11 cellular contexts compared by ENCODE assay signal in the genomic region with DNA sequence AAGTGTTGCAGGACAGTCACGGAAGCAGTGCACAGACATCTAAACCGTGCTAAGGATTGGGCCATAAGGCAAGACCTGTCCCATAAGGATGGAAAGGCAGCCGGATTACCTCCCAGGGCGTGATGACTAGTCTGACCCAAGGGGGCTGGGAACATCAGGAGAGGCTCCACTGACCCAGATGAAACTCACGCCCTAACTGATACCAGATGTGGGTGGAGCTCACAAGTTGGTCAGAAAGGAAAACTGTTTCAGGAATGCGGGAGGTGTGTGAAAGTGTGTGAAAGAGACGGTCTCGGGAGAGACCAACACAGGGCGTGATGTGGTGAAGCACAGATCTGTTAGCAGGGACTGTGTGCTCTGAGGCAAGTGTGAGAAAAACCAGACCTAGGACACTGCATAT.
"Had no signal": no experiment of that assay in that cellular context is flagged by ENCODE, and none has a peak within 500 bp of the region (broad histone marks: within the 10 kb centered on the region; RNA-seq: fewer than 3 reads in every experiment).

No MANE protein-coding gene starts in this region.

- H3K36me3 Mint-ChIP-seq: neural progenitor cell had no signal

- H3K4me1 Mint-ChIP-seq: neural progenitor cell had no signal

- H3K4me3 Mint-ChIP-seq: activated T-helper 17 cell treated with anti-CD3 and anti-CD28 coated beads, Interleukin-2, amount 50 U/mL, for 72 hours; neural progenitor cell had no signal

- ATAC-seq: activated T-helper 17 cell treated with anti-CD3 and anti-CD28 coated beads, Interleukin-2, amount 50 U/mL, for 72 hours; left lung; pancreas had no signal

- DNase-seq: activated naive CD4-positive, alpha-beta T cell treated with anti-CD3 and anti-CD28 coated beads, Interleukin-2, amount 50 U/mL, for 16 hours; activated T-cell treated with anti-CD3 and anti-CD28 coated beads for 4 hours; heart left ventricle; left lung; pancreas; SJCRH30; stimulated activated CD4-positive, alpha-beta T cell treated with anti-CD3 and anti-CD28 coated beads, Interleukin-4, amount 100 ng/mL, for 24 hours; SW 1271; T-helper 9 cell had no signal

- H3K9me3 Mint-ChIP-seq: activated T-helper 17 cell treated with anti-CD3 and anti-CD28 coated beads, Interleukin-2, amount 50 U/mL, for 72 hours; neural progenitor cell had no signal

- H3K27me3 Mint-ChIP-seq: activated T-helper 17 cell treated with anti-CD3 and anti-CD28 coated beads, Interleukin-2, amount 50 U/mL, for 72 hours had no signal

- H3K27ac Mint-ChIP-seq: activated T-helper 17 cell treated with anti-CD3 and anti-CD28 coated beads, Interleukin-2, amount 50 U/mL, for 72 hours; neural progenitor cell had no signal
